Comparison of ENCODE assay signal across 23 cellular contexts in the genomic region with DNA sequence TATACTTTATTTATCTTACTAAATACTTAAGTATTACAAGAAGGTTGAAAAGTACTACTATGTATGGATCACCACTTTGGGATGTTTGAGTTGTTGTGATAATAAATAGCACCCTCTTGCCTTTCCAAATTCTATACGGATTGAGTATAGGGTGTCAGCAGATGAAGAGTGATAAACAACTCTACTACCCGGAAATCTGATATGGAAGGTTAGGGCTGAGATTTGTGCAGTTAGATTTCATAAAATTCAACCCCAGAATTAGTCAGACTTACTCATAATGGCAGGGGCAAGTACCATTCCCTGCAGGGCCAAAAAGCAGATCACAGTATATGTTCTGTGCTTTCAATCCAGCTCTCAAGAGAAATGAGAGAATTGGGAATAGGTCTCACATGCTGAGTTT.
A peak's percentile ranks its signal among the peaks of the same experiment; 100 is the strongest.
DNase-seq lines count a peak whose midpoint lies in the region; ATAC-seq and TF ChIP-seq lines count a peak whose summit lies in the region.
"Had no signal": no experiment of that assay in that cellular context is flagged by ENCODE, and none has a peak within 500 bp of the region (broad histone marks: within the 10 kb centered on the region; RNA-seq: fewer than 3 reads in every experiment).

No MANE protein-coding gene starts in this region.

- peak; percentile 68 for ATAC-seq in PC-3
- ATAC-seq in left lobe of liver = no peak

- no peaks in the 10 kb centered on the region for H3K9me2 ChIP-seq in PC-3 (replicated peaks; ENCODE audit: low read length)

- peak; percentile 4 for DNase-seq in A172 (ENCODE audit: low spot score)
- DNase-seq in HFFc6 = peak; percentile 67
- DNase-seq in PC-3 = peak; percentile 56
- DNase-seq in fibroblast of mammary gland (ENCODE audit: low read depth) = peak; percentile 22
- DNase-seq in chondrocyte (ENCODE audit: low spot score) = no peak
- DNase-seq in C1 segment of cervical spinal cord (lab: John Stamatoyannopoulos, UW) = no peak
- no peak for DNase-seq in left lobe of liver (ENCODE audit: low spot score)
- no peak for DNase-seq in dorsolateral prefrontal cortex
- DNase-seq: BE2C; Calu3; CD4-positive, alpha-beta memory T cell; H9; KBM-7; MV-4-11; NCI-H187; NCI-H2107; NCI-H2227 treated with DMSO at 0.1 percent for 48 hours; NCI-H524 treated with DMSO at 0.1 percent for 48 hours; PC-9; SJCRH30 had no signal

- POLR2A ChIA-PET in PC-3 (lab: Charles Lee; ENCODE audit: unreplicated experiment) = no interaction called here

- H3K4me3 ChIP-seq in PC-3 (ENCODE audit: low read length) (no peak overlapping the region), fibroblast of mammary gland (ENCODE audit: control insufficient read depth, low read depth, low read length) (no peak overlapping the region), dorsolateral prefrontal cortex (no peak overlapping the region)
- H3K4me3 ChIP-seq: PC-9, SJCRH30 had no signal

- no peaks in the 10 kb centered on the region for H4K20me1 ChIP-seq in PC-3 (ENCODE audit: low read length)

- no peak overlapping the region for H2AFZ ChIP-seq in PC-3 (ENCODE audit: low read length)
- H2AFZ ChIP-seq: PC-9 had no signal

- no peaks in the 10 kb centered on the region for H3F3A ChIP-seq in PC-3 (ENCODE audit: low read length, unreplicated experiment)

- H3K9me3 ChIP-seq in PC-3 (ENCODE audit: low read length) = no peaks in the 10 kb centered on the region
- H3K9me3 ChIP-seq: BE2C had no signal

- peaks cover 24% of the 10 kb centered on the region for H3K4me1 ChIP-seq in PC-3 (ENCODE audit: insufficient read depth, low read length)
- H3K4me1 ChIP-seq: BE2C had no signal

- H3K4me1 Mint-ChIP-seq in HFFc6 (ENCODE audit: low read depth) (peaks cover 52% of the 10 kb centered on the region), chondrocyte (ENCODE audit: low read depth) (peaks cover 4% of the 10 kb centered on the region)
- H3K4me1 Mint-ChIP-seq: CD4-positive, alpha-beta memory T cell; H9 had no signal

- H3K79me2 ChIP-seq in PC-3 (ENCODE audit: low read length) = no peaks in the 10 kb centered on the region

- H3K27ac ChIP-seq in PC-3 (ENCODE audit: low read length) (no peak overlapping the region), dorsolateral prefrontal cortex (no peak overlapping the region)
- H3K27ac ChIP-seq: 22Rv1, HL-60, PC-9, RWPE1, SJCRH30 had no signal

- intact Hi-C loops in PC-3 (cut with micrococcal nuclease) = no loop called here
- intact Hi-C loops in dorsolateral prefrontal cortex (cut with DNase I) = no loop called here

- no peaks in the 10 kb centered on the region for H3K27me3 Mint-ChIP-seq in HFFc6 (ENCODE audit: insufficient read depth)
- H3K27me3 Mint-ChIP-seq in chondrocyte (ENCODE audit: low read depth) = no peaks in the 10 kb centered on the region
- H3K27me3 Mint-ChIP-seq: CD4-positive, alpha-beta memory T cell had no signal

- H3K9me3 Mint-ChIP-seq in HFFc6 = peaks cover 11% of the 10 kb centered on the region
- peaks cover 7% of the 10 kb centered on the region for H3K9me3 Mint-ChIP-seq in chondrocyte (ENCODE audit: low read depth)

- no TSS peak for BruUV-seq in PC-3 (replicated peaks; lab: Mats Ljungman, UMichigan)

- TF ChIP-seq CTCF in HFFc6 (IDR thresholded peaks at IDR 0.05) = no peak
- TF ChIP-seq CTCF in PC-3 (conservative IDR thresholded peaks at IDR 0.05; ENCODE audit: low read depth, low read length) = no peak
- no peak for TF ChIP-seq CTCF in fibroblast of mammary gland (conservative IDR thresholded peaks at IDR 0.05; ENCODE audit: control insufficient read depth, insufficient read depth, low read depth, low read length)
- TF ChIP-seq CTCF in chondrocyte (IDR thresholded peaks at IDR 0.05) = no peak
- no peak for TF ChIP-seq CTCF in dorsolateral prefrontal cortex (IDR thresholded peaks at IDR 0.05 in 54 of 56, conservative IDR thresholded peaks at IDR 0.05 in 2 of 56; ENCODE audit: low read depth in 1 of 56, partially characterized antibody in 56 of 56)

- no peak overlapping the region for H3K4me2 ChIP-seq in PC-3 (ENCODE audit: low read length)
- H3K4me2 ChIP-seq: PC-9 had no signal

- no peaks in the 10 kb centered on the region for H3K36me3 ChIP-seq in PC-3 (ENCODE audit: low read depth, low read length)
- H3K36me3 ChIP-seq: BE2C, SJCRH30 had no signal

- H3K27ac Mint-ChIP-seq in HFFc6 (peak overlapping the region; percentile 22; the same call in 1 of the 2 replicates), chondrocyte (ENCODE audit: unreplicated experiment) (no peak overlapping the region)
- H3K27ac Mint-ChIP-seq: CD4-positive, alpha-beta memory T cell; H9 had no signal

- H3K4me3 Mint-ChIP-seq in HFFc6 (no peak overlapping the region), chondrocyte (ENCODE audit: unreplicated experiment) (no peak overlapping the region)
- H3K4me3 Mint-ChIP-seq: CD4-positive, alpha-beta memory T cell; H9 had no signal

- CTCF ChIA-PET in PC-3 (lab: Charles Lee) = no interaction called here

- H3K36me3 Mint-ChIP-seq in HFFc6 (ENCODE audit: low read depth) (peaks cover 8% of the 10 kb centered on the region), chondrocyte (ENCODE audit: low read depth) (no peaks in the 10 kb centered on the region)
- H3K36me3 Mint-ChIP-seq: CD4-positive, alpha-beta memory T cell had no signal

- H3K27me3 ChIP-seq in PC-3 (ENCODE audit: low read length) (no peaks in the 10 kb centered on the region), dorsolateral prefrontal cortex (no peaks in the 10 kb centered on the region)
- H3K27me3 ChIP-seq: BE2C, SJCRH30 had no signal

- no peak overlapping the region for H3K9ac ChIP-seq in PC-3 (ENCODE audit: low read length)

Comparison
In these comparisons a context has a peak if more than half of its experiments do, and no peak if none do; other contexts are left out.
1. DNase-seq: peak in A172 (single experiment), HFFc6 (single experiment), PC-3 (single experiment) and fibroblast of mammary gland (single experiment); none in chondrocyte (single experiment), C1 segment of cervical spinal cord (0 of 14), left lobe of liver (single experiment) and dorsolateral prefrontal cortex (0 of 10).